20 cellular contexts compared by ENCODE assay signal in genomic region chr16:2171601-2172178, GRCh38. TPM values are rescaled to one million over a fixed set of nuclear protein-coding genes. Genes with fewer than 3 reads are reported as not detected.
"Had no signal": no experiment of that assay in that cellular context is flagged by ENCODE, and none has a peak within 500 bp of the region (broad histone marks: within the 10 kb centered on the region; RNA-seq: fewer than 3 reads in every experiment).

No MANE protein-coding gene starts in this region.

- H3K27ac ChIP-seq: ascending aorta had no signal

- H3K4me1 ChIP-seq: ascending aorta had no signal

- H3K9me3 ChIP-seq: ascending aorta, Peyer's patch had no signal

- DNase-seq: activated B cell treated with CpG ODN at 0.5 μM for 24 hours; activated CD4-positive, alpha-beta T cell treated with anti-CD3 and anti-CD28 coated beads for 1 hour; activated CD4-positive, alpha-beta T cell treated with anti-CD3 and anti-CD28 coated beads, Interleukin-2, amount 10 ng/mL, durations not matched to agents 24 days and 14 days; activated CD4-positive, alpha-beta T cell treated with anti-CD3 and anti-CD28 coated beads, Interleukin-2, amount 50 U/mL, for 48 hours; activated CD8-positive, alpha-beta memory T cell treated with anti-CD3 and anti-CD28 coated beads, Interleukin-2, amount 10 ng/mL, durations not matched to agents 7 days and 5 days; activated effector memory CD4-positive, alpha-beta T cell treated with Interleukin-2 at 50 U/mL for 16 hours; activated naive CD4-positive, alpha-beta T cell; activated T-cell treated with anti-CD3 and anti-CD28 coated beads, Interleukin-2, amount 50 U/mL, for 24 hours; Karpas-422; NCI-H1048; NCI-H146; NCI-H187 treated with DMSO at 0.1 percent for 48 hours; NCI-H2081 treated with DMSO at 0.1 percent for 48 hours; NCI-H446; NCI-H524; SHP77 treated with DMSO at 0.1 percent for 48 hours; T-helper 17 cell; T-helper 9 cell had no signal

- ATAC-seq: activated CD8-positive, alpha-beta memory T cell treated with anti-CD3 and anti-CD28 coated beads, Interleukin-2, amount 10 ng/mL, durations not matched to agents 7 days and 5 days; T-helper 17 cell had no signal

- H3K27me3 ChIP-seq: ascending aorta, Peyer's patch had no signal

- H3K4me3 ChIP-seq: ascending aorta had no signal

RNA-seq across cellular contexts. Expression of gene RAB26, which starts 23.3 kb away (rescaled TPM):
- total RNA-seq: activated B cell treated with CpG ODN at 0.5 μM for 24 hours, ascending aorta had no signal

RNA-seq across cellular contexts. Expression of gene CASKIN1, which starts 24.7 kb away (rescaled TPM):
- total RNA-seq: activated B cell treated with CpG ODN at 0.5 μM for 24 hours, ascending aorta, Peyer's patch had no signal
